ENCODE assay signal across 23 cellular contexts in the genomic region with DNA sequence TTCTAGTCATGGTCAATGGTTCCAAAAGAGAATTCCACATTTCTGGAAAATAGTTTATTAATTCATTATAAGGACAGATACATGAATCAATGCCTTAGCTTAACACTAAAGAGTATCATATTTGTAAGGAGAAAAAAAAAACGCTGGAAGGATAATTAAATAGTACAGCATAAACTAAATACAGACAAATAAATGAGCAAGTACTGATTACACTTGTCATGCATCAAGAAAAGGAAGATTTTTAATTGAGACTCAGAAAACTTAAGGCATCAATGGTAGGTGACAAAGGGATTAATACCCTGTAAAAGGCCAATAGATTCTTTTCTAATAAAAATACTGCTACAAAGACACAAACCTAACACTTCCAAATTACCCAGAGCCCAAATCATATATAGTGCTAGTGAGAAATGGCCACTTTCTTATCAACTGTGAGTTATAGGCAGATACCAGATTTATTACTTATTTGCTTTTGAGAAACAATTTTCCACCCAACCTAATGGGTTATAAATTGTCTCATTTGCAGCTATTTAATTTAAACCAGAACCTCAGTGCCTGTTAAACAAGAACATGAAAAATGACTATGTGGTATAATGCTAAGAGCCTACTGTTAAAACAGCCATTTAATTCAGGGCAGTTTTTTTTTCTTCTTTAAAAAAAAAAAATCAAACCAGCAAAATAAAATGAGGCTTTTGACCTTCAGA. TPM values are rescaled to one million over a fixed set of nuclear protein-coding genes. Genes with fewer than 3 reads are reported as not detected.
DNase-seq lines count a peak whose midpoint lies in the region; ATAC-seq and TF ChIP-seq lines count a peak whose summit lies in the region.
"Had no signal": no experiment of that assay in that cellular context is flagged by ENCODE, and none has a peak within 500 bp of the region (broad histone marks: within the 10 kb centered on the region; RNA-seq: fewer than 3 reads in every experiment).

No MANE protein-coding gene starts in this region.

- H3K27ac Mint-ChIP-seq in endothelial cell (ENCODE audit: unreplicated experiment) = no peak overlapping the region
- H3K27ac Mint-ChIP-seq: CD14-positive monocyte; CD4-positive, alpha-beta T cell had no signal

- H3K9me3 ChIP-seq in HEK293 (ENCODE audit: control insufficient read depth, insufficient read depth, low read depth, low read length) = no peaks in the 10 kb centered on the region
- H3K9me3 ChIP-seq in neural cell (ENCODE audit: low read length) = no peaks in the 10 kb centered on the region
- H3K9me3 ChIP-seq in tibial nerve = no peaks in the 10 kb centered on the region
- H3K9me3 ChIP-seq: A549; BE2C; BLaER1 treated with 17β-estradiol and CSF1 and Interleukin-3, amounts not matched to agents 10 nM and 100 nM; HAP-1 had no signal

- H3K4me1 ChIP-seq in HEK293 (ENCODE audit: control insufficient read depth, insufficient read depth, low read length) = peaks cover 22% of the 10 kb centered on the region
- peaks cover 0 to 44% (median 12%) of the 10 kb centered on the region in 4 donors for H3K4me1 ChIP-seq in tibial nerve

- POLR2A ChIA-PET in HEK293 (lab: Yijun Ruan, JAX) = interaction anchor here (0.6 kb wide), 1 partner anchor 15 kb away, joined by 3 read pairs; no protein-coding TSS in a partner anchor

- H3K4me3 ChIP-seq in HEK293 (ENCODE audit: low read depth, low read length) = no peak overlapping the region
- H3K4me3 ChIP-seq in neural cell (ENCODE audit: low read length) = peak overlapping the region; percentile 31
- H3K4me3 ChIP-seq in tibial nerve = no peak overlapping the region
- H3K4me3 ChIP-seq: A549; BLaER1 treated with 17β-estradiol and CSF1 and Interleukin-3, amounts not matched to agents 10 nM and 100 nM; GM12878; HAP-1 had no signal

- peak overlapping the region; percentile 14 for H3K4me3 Mint-ChIP-seq in endothelial cell (ENCODE audit: unreplicated experiment)

- 77 to 80% methylated on average over 1 of the region's 1 CpG for WGBS in tibial nerve, 2 donors

- no peak for TF ChIP-seq RAD21 in neural cell (conservative IDR thresholded peaks at IDR 0.05)

- peaks cover 12% of the 10 kb centered on the region for H3K36me3 Mint-ChIP-seq in endothelial cell (ENCODE audit: low read depth, unreplicated experiment)
- H3K36me3 Mint-ChIP-seq: CD8-positive, alpha-beta memory T cell had no signal

- no peak for TF ChIP-seq POLR2A in tibial nerve (IDR thresholded peaks at IDR 0.05)

- H3F3A ChIP-seq in neural cell (ENCODE audit: insufficient read depth, low read length, poor library complexity, severe bottlenecking) = no peaks in the 10 kb centered on the region

- TF ChIP-seq CTCF in HEK293 (tag by site-specific recombination; IDR thresholded peaks at IDR 0.05) (no peak), endothelial cell (IDR thresholded peaks at IDR 0.05; ENCODE audit: unreplicated experiment) (no peak), neural cell (IDR thresholded peaks at IDR 0.05; ENCODE audit: poor library complexity, severe bottlenecking) (no peak), tibial nerve (IDR thresholded peaks at IDR 0.05) (no peak)

- H3K4me2 ChIP-seq in neural cell (ENCODE audit: low read length) = peak overlapping the region; percentile 49
- H3K4me2 ChIP-seq: A549; BLaER1 treated with 17β-estradiol and CSF1 and Interleukin-3, amounts not matched to agents 10 nM and 100 nM had no signal

- no peaks in the 10 kb centered on the region for H3K79me2 ChIP-seq in neural cell (replicated peaks; ENCODE audit: insufficient read depth, low read length)

- ATAC-seq in SK-N-SH treated with all-trans-retinoic acid at 6 μM for 48 hours = no peak
- ATAC-seq: A549, GM12878 had no signal

- peaks cover 57% of the 10 kb centered on the region for H3K4me1 Mint-ChIP-seq in endothelial cell (ENCODE audit: unreplicated experiment)

- TF ChIP-seq EP300 in neural cell (conservative IDR thresholded peaks at IDR 0.05; ENCODE audit: poor library complexity, severe bottlenecking) (no peak), tibial nerve (IDR thresholded peaks at IDR 0.05) (no peak)

- DNase-seq in endothelial cell (ENCODE audit: low spot score) (no peak), MV-4-11 (lab: John Stamatoyannopoulos, UW) (no peak), NCI-H2227 treated with DMSO at 0.1 percent for 48 hours (lab: John Stamatoyannopoulos, UW) (no peak), tibial nerve (ENCODE audit: low spot score in 2 of 2) (no peak)
- DNase-seq: 8988T; ACHN; AML-193; BE2C; CD4-positive, alpha-beta T cell; CD8-positive, alpha-beta memory T cell; DMS 273 treated with DMSO at 0.1 percent for 48 hours; DMS79; EL; GDM1; GOT3 had no signal

- H3K9ac ChIP-seq in neural cell (ENCODE audit: low read length) = peak overlapping the region; percentile 45
- H3K9ac ChIP-seq: BLaER1 treated with 17β-estradiol and CSF1 and Interleukin-3, amounts not matched to agents 10 nM and 100 nM had no signal

- H3K36me3 ChIP-seq in HEK293 (ENCODE audit: control insufficient read depth in 2 of 2, insufficient read depth in 1 of 2, low read length in 2 of 2) (no peaks in the 10 kb centered on the region), neural cell (ENCODE audit: insufficient read depth, low read length) (no peaks in the 10 kb centered on the region), tibial nerve (no peaks in the 10 kb centered on the region)
- H3K36me3 ChIP-seq: BE2C; BLaER1 treated with 17β-estradiol and CSF1 and Interleukin-3, amounts not matched to agents 10 nM and 100 nM; HAP-1 had no signal

- H2AFZ ChIP-seq in neural cell (ENCODE audit: low read depth, low read length) = peak overlapping the region; percentile 19

- H3K9me2 ChIP-seq in neural cell (ENCODE audit: insufficient read depth, low read length) = no peaks in the 10 kb centered on the region

- H3K27me3 ChIP-seq in neural cell (ENCODE audit: insufficient read depth, low read depth, low read length) = no peaks in the 10 kb centered on the region
- H3K27me3 ChIP-seq in tibial nerve = peaks cover 0 to 13% of the 10 kb centered on the region in 2 donors
- H3K27me3 ChIP-seq: BE2C had no signal

- no peaks in the 10 kb centered on the region for H3K9me3 Mint-ChIP-seq in endothelial cell (ENCODE audit: unreplicated experiment)
- H3K9me3 Mint-ChIP-seq: CD4-positive, alpha-beta T cell; CD8-positive, alpha-beta memory T cell had no signal

- H4K20me1 ChIP-seq in neural cell (ENCODE audit: insufficient read depth) = no peaks in the 10 kb centered on the region

- H3K27ac ChIP-seq in HEK293 (ENCODE audit: extremely low read depth, low read depth, low read length) = no peak overlapping the region
- peak overlapping the region; percentile 67 for H3K27ac ChIP-seq in neural cell (ENCODE audit: low read length)
- H3K27ac ChIP-seq in tibial nerve = no peak overlapping the region
- H3K27ac ChIP-seq: A549; BLaER1 treated with 17β-estradiol and CSF1 and Interleukin-3, amounts not matched to agents 10 nM and 100 nM had no signal

- CTCF ChIA-PET in HEK293 (lab: Yijun Ruan, JAX) = interaction anchor here (0.7 to 17.3 kb wide), 5 partner anchors 20 to 84 kb away, joined by 3 to 454 read pairs (median 3); no protein-coding TSS in a partner anchor

- peaks cover 12% of the 10 kb centered on the region for H3K27me3 Mint-ChIP-seq in endothelial cell (ENCODE audit: unreplicated experiment)

TF ChIP-seq in HEK293, 187 proteins besides CTCF, POLR2A, EP300 and RAD21 (continues in another document):
- TF ChIP-seq, protein P1, sequence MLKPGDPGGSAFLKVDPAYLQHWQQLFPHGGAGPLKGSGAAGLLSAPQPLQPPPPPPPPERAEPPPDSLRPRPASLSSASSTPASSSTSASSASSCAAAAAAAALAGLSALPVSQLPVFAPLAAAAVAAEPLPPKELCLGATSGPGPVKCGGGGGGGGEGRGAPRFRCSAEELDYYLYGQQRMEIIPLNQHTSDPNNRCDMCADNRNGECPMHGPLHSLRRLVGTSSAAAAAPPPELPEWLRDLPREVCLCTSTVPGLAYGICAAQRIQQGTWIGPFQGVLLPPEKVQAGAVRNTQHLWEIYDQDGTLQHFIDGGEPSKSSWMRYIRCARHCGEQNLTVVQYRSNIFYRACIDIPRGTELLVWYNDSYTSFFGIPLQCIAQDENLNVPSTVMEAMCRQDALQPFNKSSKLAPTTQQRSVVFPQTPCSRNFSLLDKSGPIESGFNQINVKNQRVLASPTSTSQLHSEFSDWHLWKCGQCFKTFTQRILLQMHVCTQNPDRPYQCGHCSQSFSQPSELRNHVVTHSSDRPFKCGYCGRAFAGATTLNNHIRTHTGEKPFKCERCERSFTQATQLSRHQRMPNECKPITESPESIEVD (tag by site-specific recombination; IDR thresholded peaks at IDR 0.05) = peak; percentile 81

TF ChIP-seq in SK-N-SH treated with all-trans-retinoic acid at 6 μM for 48 hours, 23 proteins besides CTCF, POLR2A, EP300 and RAD21 (continues in another document):
- TF ChIP-seq ARNTL (CRISPR knock-in tag; IDR thresholded peaks at IDR 0.05; ENCODE audit: borderline replicate concordance, low read depth) = no peak

TF ChIP-seq in neural cell, 6 proteins besides CTCF, POLR2A, EP300 and RAD21 (continues in another document):
- no peak for TF ChIP-seq SMC3 (conservative IDR thresholded peaks at IDR 0.05; ENCODE audit: poor library complexity)
- TF ChIP-seq POLR2AphosphoS5 (IDR thresholded peaks at IDR 0.05) = no peak
- no peak for TF ChIP-seq MXI1 (conservative IDR thresholded peaks at IDR 0.05; ENCODE audit: poor library complexity, severe bottlenecking)

RNA-seq across cellular contexts. Expression of gene IGDCC3, which starts 3.8 kb away (rescaled TPM):
- total RNA-seq in endothelial cell (ENCODE audit: unreplicated experiment) = 538 TPM
- 14.4 and 18.8 TPM in 2 replicates for polyA plus RNA-seq in neural cell
- polyA minus RNA-seq in neural cell = 21.0 and 21.9 TPM in 2 replicates
- not detected for total RNA-seq in tibial nerve
- total RNA-seq: CD4-positive, alpha-beta T cell; CD8-positive, alpha-beta memory T cell had no signal
- polyA plus RNA-seq: CD14-positive monocyte; CD8-positive, alpha-beta memory T cell had no signal

RNA-seq across cellular contexts. Expression of gene IGDCC4, which starts 41.2 kb away (rescaled TPM):
- 4.2 TPM for total RNA-seq in endothelial cell (ENCODE audit: unreplicated experiment)
- 1.2 and 3.1 TPM in 2 replicates for polyA plus RNA-seq in neural cell
- 4.1 and 4.6 TPM in 2 replicates for polyA minus RNA-seq in neural cell
- total RNA-seq in tibial nerve = 1 to 10 TPM in 2 of 4 donors, under 1 TPM in 2; 0.59 to 2.0 (median 1.1) TPM
- total RNA-seq: CD4-positive, alpha-beta T cell had no signal
- polyA plus RNA-seq: CD14-positive monocyte; CD8-positive, alpha-beta memory T cell had no signal

Comparison
In these comparisons a context has a peak if more than half of its experiments do, and no peak if none do; other contexts are left out.
1. RNA of gene IGDCC3, which starts 3.8 kb away (total RNA-seq): 538 TPM in endothelial cell (single experiment); not detected in tibial nerve; every median in the first group is over 100 times any median in the second.